8 cellular contexts compared by ENCODE assay signal in the genomic region with DNA sequence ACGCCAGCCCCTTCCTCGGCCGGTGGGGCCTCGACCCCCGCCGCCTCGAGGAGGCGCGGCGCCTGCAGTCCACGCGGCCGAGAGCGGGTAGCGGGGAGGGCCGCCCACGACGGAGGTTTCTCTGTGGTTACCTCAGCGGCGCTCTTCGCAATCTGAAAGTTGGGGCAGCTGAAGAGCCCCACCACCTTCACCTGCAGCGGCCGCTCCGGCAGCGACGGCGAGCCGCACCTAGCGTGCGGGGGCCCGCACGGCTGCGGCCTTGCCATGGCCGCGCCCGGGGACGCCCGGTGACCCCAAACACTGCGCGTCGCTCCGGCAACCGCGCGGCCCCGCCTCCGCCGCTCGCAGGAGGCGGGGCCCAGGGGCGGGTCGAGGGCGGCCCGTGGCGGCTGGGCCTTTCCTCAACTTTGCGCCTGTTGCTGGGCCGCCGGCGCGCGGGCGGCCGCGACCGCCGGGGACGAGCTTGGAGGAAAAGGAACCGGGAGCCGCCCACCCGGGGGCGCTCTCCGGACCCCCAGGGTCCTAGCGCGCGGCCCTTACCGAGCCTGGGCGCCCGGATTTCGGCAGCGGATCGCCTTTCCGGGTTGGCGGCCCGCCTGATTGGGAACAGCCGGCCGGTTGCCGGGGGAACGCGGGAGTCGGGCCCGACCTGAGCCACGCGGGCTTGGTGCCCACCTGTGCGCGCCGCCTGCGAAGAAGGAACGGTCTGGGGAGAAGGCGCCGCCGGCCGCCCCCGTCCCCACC. TPM values are rescaled to one million over a fixed set of nuclear protein-coding genes. Genes with fewer than 3 reads are reported as not detected.
A peak's percentile ranks its signal among the peaks of the same experiment; 100 is the strongest.
DNase-seq lines count a peak whose midpoint lies in the region; ATAC-seq and TF ChIP-seq lines count a peak whose summit lies in the region.

PPIL6 (minus strand) TSS at position 304 of the 744 bp plus-strand sequence; CDS start at position 266, 38 bp downstream.
A gene with protein sequence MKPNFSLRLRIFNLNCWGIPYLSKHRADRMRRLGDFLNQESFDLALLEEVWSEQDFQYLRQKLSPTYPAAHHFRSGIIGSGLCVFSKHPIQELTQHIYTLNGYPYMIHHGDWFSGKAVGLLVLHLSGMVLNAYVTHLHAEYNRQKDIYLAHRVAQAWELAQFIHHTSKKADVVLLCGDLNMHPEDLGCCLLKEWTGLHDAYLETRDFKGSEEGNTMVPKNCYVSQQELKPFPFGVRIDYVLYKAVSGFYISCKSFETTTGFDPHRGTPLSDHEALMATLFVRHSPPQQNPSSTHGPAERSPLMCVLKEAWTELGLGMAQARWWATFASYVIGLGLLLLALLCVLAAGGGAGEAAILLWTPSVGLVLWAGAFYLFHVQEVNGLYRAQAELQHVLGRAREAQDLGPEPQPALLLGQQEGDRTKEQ (plus strand): TSS at position 400 of the 744 bp plus-strand sequence. CDS start 398 bp downstream, outside the sequence.

- no peak for TF ChIP-seq CTCF in fibroblast of mammary gland (conservative IDR thresholded peaks at IDR 0.05; ENCODE audit: control insufficient read depth, insufficient read depth, low read depth, low read length)

- peak within 1 kb of the TSS; percentile 85 for H3K9ac ChIP-seq in HUES6 (ENCODE audit: low read length)

- H3K27me3 ChIP-seq in HUES6 (ENCODE audit: control insufficient read depth, insufficient read depth, low read length), result peaks cover 5% of the 10 kb centered on the region; the same call in 1 of the 2 replicates

- no peaks in the 10 kb centered on the region for H3K9me3 Mint-ChIP-seq in natural killer cell treated with Interleukin-12 subunit alpha and Interleukin-12 subunit beta and Interleukin-15 and Interleukin-18, amount 100 ng/mL, for 72 hours

- peak; percentile 79 for ATAC-seq in GM21447 (IDR thresholded peaks at IDR 0.05; ENCODE audit: unreplicated experiment)
- peak; percentile 95 to 97 for ATAC-seq in natural killer cell treated with Interleukin-12 subunit alpha and Interleukin-12 subunit beta and Interleukin-15 and Interleukin-18, amount 100 ng/mL, for 72 hours

- H3K36me3 ChIP-seq in HUES6 (ENCODE audit: control insufficient read depth, insufficient read depth, low read length), result peaks cover 34% of the 10 kb centered on the region

- H3K4me1 Mint-ChIP-seq in natural killer cell treated with Interleukin-12 subunit alpha and Interleukin-12 subunit beta and Interleukin-15 and Interleukin-18, amount 100 ng/mL, for 72 hours (ENCODE audit: low read depth in 2 of 2), result peaks cover 14 to 19% of the 10 kb centered on the region in 2 donors

- H3K27ac ChIP-seq in HUES6 (ENCODE audit: low read depth, low read length), result peak within 1 kb of the TSS; percentile 59; the same call in 1 of the 2 replicates

- H3K27me3 Mint-ChIP-seq in natural killer cell treated with Interleukin-12 subunit alpha and Interleukin-12 subunit beta and Interleukin-15 and Interleukin-18, amount 100 ng/mL, for 72 hours, result no peaks in the 10 kb centered on the region

- H3K27ac Mint-ChIP-seq in natural killer cell treated with Interleukin-12 subunit alpha and Interleukin-12 subunit beta and Interleukin-15 and Interleukin-18, amount 100 ng/mL, for 72 hours, result peak within 1 kb of the TSS; percentile 70 to 77

- peaks cover 8% of the 10 kb centered on the region; the same call in 1 of the 2 replicates for H3K4me1 ChIP-seq in HUES6 (ENCODE audit: control insufficient read depth, insufficient read depth, low read length)

- H3K9me3 ChIP-seq in HUES6 (ENCODE audit: control insufficient read depth, insufficient read depth, low read depth, low read length), result no peaks in the 10 kb centered on the region

- H3K4me3 Mint-ChIP-seq in natural killer cell treated with Interleukin-12 subunit alpha and Interleukin-12 subunit beta and Interleukin-15 and Interleukin-18, amount 100 ng/mL, for 72 hours, result peak within 1 kb of the TSS; percentile 90

- H3K36me3 Mint-ChIP-seq in natural killer cell treated with Interleukin-12 subunit alpha and Interleukin-12 subunit beta and Interleukin-15 and Interleukin-18, amount 100 ng/mL, for 72 hours, result no peaks in the 10 kb centered on the region

- DNase-seq in DMS53 (lab: John Stamatoyannopoulos, UW) (peak; percentile 90), fibroblast of mammary gland (ENCODE audit: low read depth) (peak; percentile 84)
- DNase-seq in activated T-helper 1 cell treated with anti-CD3 and anti-CD28 coated beads, Interleukin-2, amount 50 U/mL, for 16 hours (ENCODE audit: low read depth in 1 of 2, low spot score in 1 of 2), result peak; percentile 52 to 72
- peak; percentile 83 for DNase-seq in natural killer cell treated with Interleukin-12 subunit alpha and Interleukin-12 subunit beta and Interleukin-15 and Interleukin-18, amount 100 ng/mL, for 72 hours (ENCODE audit: low spot score)
- DNase-seq in stimulated activated naive CD4-positive, alpha-beta T cell treated with Interleukin-2 at 50 U/mL for 16 hours (lab: John Stamatoyannopoulos, UW), result peak; percentile 67

- peak within 1 kb of the TSS; percentile 88 for H3K4me3 ChIP-seq in HUES6 (ENCODE audit: low read depth, low read length)
- H3K4me3 ChIP-seq in fibroblast of mammary gland (ENCODE audit: control insufficient read depth, low read depth, low read length), result peak within 1 kb of the TSS; percentile 79

TF ChIP-seq in PFSK-1, 5 proteins besides CTCF, POLR2A, EP300 and RAD21:
- TF ChIP-seq REST (IDR thresholded peaks at IDR 0.05; ENCODE audit: insufficient read depth in 1 of 2, low read depth in 2 of 2, low read length in 2 of 2) (no peak), TAF1 (IDR thresholded peaks at IDR 0.05; ENCODE audit: borderline replicate concordance, insufficient read depth, low read length) (no peak), FOXP2 (optimal IDR thresholded peaks at IDR 0.05; ENCODE audit: borderline replicate concordance, extremely low read depth, extremely low read length, insufficient read depth) (no peak), POLR2AphosphoS5 (IDR thresholded peaks at IDR 0.05; ENCODE audit: low read depth, low read length) (peak; percentile 27; the same call in 1 of the 2 replicates), SIN3A (IDR thresholded peaks at IDR 0.05; ENCODE audit: borderline replicate concordance, insufficient read depth, low read length) (peak; percentile 38; the same call in 1 of the 2 replicates)

RNA-seq across cellular contexts. Expression of gene PPIL6, which starts in this region (rescaled TPM):
- polyA plus RNA-seq in PFSK-1 (2012; ENCODE audit: insufficient read length, low read depth), result 1.8 TPM
- total RNA-seq in natural killer cell treated with Interleukin-12 subunit alpha and Interleukin-12 subunit beta and Interleukin-15 and Interleukin-18, amount 100 ng/mL, for 72 hours, result not detected

RNA-seq across cellular contexts. Expression of the second gene that starts in this region (rescaled TPM):
- 15.0 TPM for polyA plus RNA-seq in PFSK-1 (2012; ENCODE audit: insufficient read length, low read depth)
- 10 to 100 TPM; 10.3 to 11.4 TPM for total RNA-seq in natural killer cell treated with Interleukin-12 subunit alpha and Interleukin-12 subunit beta and Interleukin-15 and Interleukin-18, amount 100 ng/mL, for 72 hours

Comparison
In these comparisons a context has a peak if more than half of its experiments do, and no peak if none do; other contexts are left out.
1. Peak in every context shown above with its lines: DNase-seq, ATAC-seq, H3K4me3 ChIP-seq and H3K27ac ChIP-seq.